1 cellular context compared by ENCODE assay signal in the genomic region with DNA sequence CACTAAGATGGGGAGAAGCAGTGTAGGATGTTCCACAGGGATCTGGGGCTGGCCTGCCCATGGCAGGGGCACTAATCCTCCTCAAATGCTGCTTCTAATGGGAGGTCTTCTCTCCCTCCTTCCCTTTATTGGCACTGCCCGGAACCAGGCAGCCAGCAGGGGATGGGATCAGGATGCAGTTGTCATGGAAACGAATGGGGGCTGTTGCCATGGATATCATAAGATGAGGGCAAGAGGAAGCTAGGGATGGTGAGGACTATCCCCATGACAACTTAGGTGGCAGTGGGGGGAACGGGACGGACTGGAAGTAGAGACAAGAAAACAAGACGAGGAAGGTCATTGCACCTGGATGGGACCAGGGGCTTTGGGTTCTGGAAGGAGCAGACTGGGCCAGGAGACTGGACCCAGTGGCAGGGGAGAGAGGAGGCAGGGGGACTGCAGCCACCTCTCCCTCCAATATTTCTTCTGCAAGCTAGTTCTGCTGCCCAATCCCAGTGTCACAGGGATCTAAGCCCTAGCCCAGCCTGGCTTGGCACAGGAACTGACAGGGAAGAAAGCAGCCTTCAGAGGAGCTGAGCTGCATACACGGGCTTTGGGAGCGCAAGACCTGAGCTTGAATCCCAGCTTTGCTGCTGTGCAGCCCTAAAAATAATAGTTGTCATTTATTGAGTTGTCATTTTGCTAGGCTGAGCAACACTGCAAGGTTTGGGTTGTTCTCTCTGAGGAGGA.
TF ChIP-seq lines count a peak whose summit lies in the region.

No MANE protein-coding gene starts in this region.

TF ChIP-seq in K562, 482 proteins besides CTCF, POLR2A, EP300 and RAD21 (continued from another document):
- no peak for TF ChIP-seq SPI1 (IDR thresholded peaks at IDR 0.05; ENCODE audit: borderline replicate concordance, low read depth, low read length)
- TF ChIP-seq CTBP1 (IDR thresholded peaks at IDR 0.05; ENCODE audit: borderline replicate concordance), result peak; percentile 65
- no peak for TF ChIP-seq SAFB (IDR thresholded peaks at IDR 0.05; ENCODE audit: borderline replicate concordance, low read depth, low read length)
- no peak for TF ChIP-seq ATF6 (CRISPR knock-in tag; IDR thresholded peaks at IDR 0.05)
- no peak for TF ChIP-seq MAFF (IDR thresholded peaks at IDR 0.05; ENCODE audit: low read length)
- TF ChIP-seq, protein P1, sequence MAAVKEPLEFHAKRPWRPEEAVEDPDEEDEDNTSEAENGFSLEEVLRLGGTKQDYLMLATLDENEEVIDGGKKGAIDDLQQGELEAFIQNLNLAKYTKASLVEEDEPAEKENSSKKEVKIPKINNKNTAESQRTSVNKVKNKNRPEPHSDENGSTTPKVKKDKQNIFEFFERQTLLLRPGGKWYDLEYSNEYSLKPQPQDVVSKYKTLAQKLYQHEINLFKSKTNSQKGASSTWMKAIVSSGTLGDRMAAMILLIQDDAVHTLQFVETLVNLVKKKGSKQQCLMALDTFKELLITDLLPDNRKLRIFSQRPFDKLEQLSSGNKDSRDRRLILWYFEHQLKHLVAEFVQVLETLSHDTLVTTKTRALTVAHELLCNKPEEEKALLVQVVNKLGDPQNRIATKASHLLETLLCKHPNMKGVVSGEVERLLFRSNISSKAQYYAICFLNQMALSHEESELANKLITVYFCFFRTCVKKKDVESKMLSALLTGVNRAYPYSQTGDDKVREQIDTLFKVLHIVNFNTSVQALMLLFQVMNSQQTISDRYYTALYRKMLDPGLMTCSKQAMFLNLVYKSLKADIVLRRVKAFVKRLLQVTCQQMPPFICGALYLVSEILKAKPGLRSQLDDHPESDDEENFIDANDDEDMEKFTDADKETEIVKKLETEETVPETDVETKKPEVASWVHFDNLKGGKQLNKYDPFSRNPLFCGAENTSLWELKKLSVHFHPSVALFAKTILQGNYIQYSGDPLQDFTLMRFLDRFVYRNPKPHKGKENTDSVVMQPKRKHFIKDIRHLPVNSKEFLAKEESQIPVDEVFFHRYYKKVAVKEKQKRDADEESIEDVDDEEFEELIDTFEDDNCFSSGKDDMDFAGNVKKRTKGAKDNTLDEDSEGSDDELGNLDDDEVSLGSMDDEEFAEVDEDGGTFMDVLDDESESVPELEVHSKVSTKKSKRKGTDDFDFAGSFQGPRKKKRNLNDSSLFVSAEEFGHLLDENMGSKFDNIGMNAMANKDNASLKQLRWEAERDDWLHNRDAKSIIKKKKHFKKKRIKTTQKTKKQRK (IDR thresholded peaks at IDR 0.05; ENCODE audit: borderline replicate concordance, low read depth, low read length), result no peak
- TF ChIP-seq AFF1 (IDR thresholded peaks at IDR 0.05; ENCODE audit: low read depth in 1 of 2, partially characterized antibody in 2 of 2), result no peak
- TF ChIP-seq FOXA3 (CRISPR knock-in tag; conservative IDR thresholded peaks at IDR 0.05 in 1 of 2, IDR thresholded peaks at IDR 0.05 in 1 of 2), result no peak
- no peak for TF ChIP-seq KLF16 (IDR thresholded peaks at IDR 0.05)
- TF ChIP-seq KDM1A (IDR thresholded peaks at IDR 0.05), result peak; percentile 64 to 76
